In the genomic region with DNA sequence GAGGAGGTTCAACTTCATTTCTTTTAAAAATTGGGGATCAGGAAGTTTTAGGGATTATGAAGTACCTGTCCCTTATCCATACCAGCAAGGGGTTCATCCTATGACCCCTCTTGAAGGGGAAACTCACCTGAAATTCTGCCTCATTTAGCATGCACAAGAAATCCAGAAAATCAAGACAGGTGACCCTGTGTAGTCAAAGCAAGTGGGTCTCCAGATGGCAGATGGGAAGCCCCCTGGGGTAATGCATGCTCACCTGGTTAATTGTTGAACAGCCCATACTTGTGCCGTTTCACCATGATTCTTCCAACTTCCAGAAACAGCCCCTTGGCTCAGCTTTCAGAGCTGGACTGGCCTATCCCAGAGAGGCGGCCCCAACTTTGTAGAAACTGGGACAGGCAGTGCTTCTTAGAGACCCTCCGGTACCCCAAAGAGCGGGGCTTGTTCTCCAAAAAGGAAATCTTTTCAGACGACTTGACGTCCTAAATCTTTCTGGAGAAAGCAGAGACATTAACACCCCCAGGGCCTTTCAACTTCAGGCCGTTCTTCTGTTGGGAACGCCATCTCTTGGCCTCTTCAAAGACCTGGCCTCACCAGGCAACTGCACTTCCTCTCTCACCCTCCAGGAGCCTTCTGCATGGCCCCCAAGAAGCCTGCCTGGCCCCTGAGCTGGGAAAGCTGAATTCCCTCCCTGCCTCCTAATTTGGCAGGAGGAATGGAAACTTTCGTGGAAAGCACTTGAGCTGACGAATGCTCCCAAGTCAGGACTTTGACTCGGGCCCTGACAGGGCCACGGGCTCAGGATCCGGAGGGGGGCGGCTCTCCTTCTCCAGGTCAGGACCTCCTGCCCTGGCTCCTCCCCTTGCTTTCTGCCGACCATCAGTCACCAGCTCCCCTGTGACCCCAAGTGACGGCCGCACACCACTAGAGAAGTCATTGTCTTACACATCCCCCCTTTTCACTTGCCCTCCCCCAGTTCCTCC, we compare ENCODE assay signal across 16 cellular contexts.
DNase-seq lines count a peak whose midpoint lies in the region; ATAC-seq, FAIRE-seq and TF ChIP-seq lines count a peak whose summit lies in the region.
"Had no signal": no experiment of that assay in that cellular context is flagged by ENCODE, and none has a peak within 500 bp of the region (broad histone marks: within the 10 kb centered on the region; RNA-seq: fewer than 3 reads in every experiment).

No MANE protein-coding gene starts in this region.

- WGBS in gastroesophageal sphincter (ENCODE audit: low coverage in 1 of 2), 2 donors, result 32 to 54% methylated on average over 7 to 12 of the region's 17 CpGs
- 33 to 34% methylated on average over 17 of the region's 17 CpGs for WGBS in GM23248 (ENCODE audit: low coverage in 1 of 2, low lambda C conversion rate in 2 of 2, missing lambda C conversion rate in 2 of 2), 2 experiments

- H3K9me3 ChIP-seq in gastroesophageal sphincter (no peaks in the 10 kb centered on the region), gastrocnemius medialis (no peaks in the 10 kb centered on the region), GM23248 (ENCODE audit: low read depth) (no peaks in the 10 kb centered on the region)
- H3K9me3 ChIP-seq: adrenal gland had no signal

- H3K27me3 ChIP-seq in gastroesophageal sphincter (peaks cover 6% of the 10 kb centered on the region), gastrocnemius medialis (no peaks in the 10 kb centered on the region), GM23248 (replicated peaks; ENCODE audit: insufficient read depth) (peaks cover 27% of the 10 kb centered on the region)
- H3K27me3 ChIP-seq: adrenal gland had no signal

- no peak for TF ChIP-seq POLR2A in gastroesophageal sphincter (IDR thresholded peaks at IDR 0.05)
- no peak for TF ChIP-seq POLR2A in gastrocnemius medialis (IDR thresholded peaks at IDR 0.05)

- H3K36me3 ChIP-seq in gastroesophageal sphincter (no peaks in the 10 kb centered on the region), gastrocnemius medialis (no peaks in the 10 kb centered on the region), GM23248 (ENCODE audit: low read depth) (no peaks in the 10 kb centered on the region)
- H3K36me3 ChIP-seq: adrenal gland had no signal

- TF ChIP-seq CTCF in gastroesophageal sphincter (IDR thresholded peaks at IDR 0.05) (no peak), gastrocnemius medialis (IDR thresholded peaks at IDR 0.05 in 4 of 5, conservative IDR thresholded peaks at IDR 0.05 in 1 of 5) (peak in 4 of 5 experiments; percentile 26 to 43 (median 32))

- H3K4me3 ChIP-seq in gastroesophageal sphincter (no peak overlapping the region), gastrocnemius medialis (peak overlapping the region; percentile 57 to 68 (median 64)), GM23248 (no peak overlapping the region)
- H3K4me3 ChIP-seq: adrenal gland had no signal

- no peaks in the 10 kb centered on the region for H4K20me1 ChIP-seq in GM23248 (ENCODE audit: insufficient read depth)

- in situ Hi-C loops in gastrocnemius medialis (cut with MboI; ENCODE audit: low sequenced_read_pairs in 4 of 4) (no loop called here), GM23248 (cut with MboI) (no loop called here)

- H3K27ac ChIP-seq in gastroesophageal sphincter, result no peak overlapping the region
- peak overlapping the region; percentile 90 to 94 (median 90) for H3K27ac ChIP-seq in gastrocnemius medialis
- no peak overlapping the region for H3K27ac ChIP-seq in GM23248
- H3K27ac ChIP-seq: adrenal gland had no signal

- no peaks in the 10 kb centered on the region for H3K79me2 ChIP-seq in GM23248 (ENCODE audit: insufficient read depth)

- no peaks in the 10 kb centered on the region for H3F3A ChIP-seq in GM23248 (ENCODE audit: insufficient read depth)

- no peak for TF ChIP-seq EP300 in gastroesophageal sphincter (IDR thresholded peaks at IDR 0.05)

- intact Hi-C loops in gastrocnemius medialis (cut with DNase I; ENCODE audit: low total_unique reads), result loop anchor here (1.0 to 5.0 kb wide), 3 partner anchors 42 to 223 kb away; a partner anchor contains a TSS

- peak; percentile 28 for FAIRE-seq in HTR-8/SVneo (lab: Jason Lieb, UNC)
- FAIRE-seq: frontal cortex had no signal

- no peak overlapping the region for H3K4me2 ChIP-seq in GM23248 (ENCODE audit: unreplicated experiment)

- ATAC-seq in gastroesophageal sphincter (peak; percentile 19), gastrocnemius medialis (peak; percentile 46 to 47), HG02870 (IDR thresholded peaks at IDR 0.05; ENCODE audit: unreplicated experiment) (no peak)
- ATAC-seq: PC-3 had no signal

- no peaks in the 10 kb centered on the region for H3K9me2 ChIP-seq in GM23248 (ENCODE audit: insufficient read depth)

- H3K4me1 ChIP-seq in gastroesophageal sphincter, result peaks cover 0 to 9% (median 0%) of the 10 kb centered on the region in 3 donors
- H3K4me1 ChIP-seq in gastrocnemius medialis, result peaks cover 18 to 24% of the 10 kb centered on the region in 2 donors
- H3K4me1 ChIP-seq in GM23248 (ENCODE audit: insufficient read depth), result no peaks in the 10 kb centered on the region
- H3K4me1 ChIP-seq: adrenal gland had no signal

- H3K9ac ChIP-seq in GM23248, result no peak overlapping the region

- DNase-seq in HTR-8/SVneo (ENCODE audit: insufficient read length, low spot score) (no peak), islet precursor cell (peak; percentile 55), gastrocnemius medialis (peak in 1 of 2 donors; percentile 43), NCI-H2196 (lab: John Stamatoyannopoulos, UW; ENCODE audit: unreplicated experiment) (no peak), NCI-H187 (lab: John Stamatoyannopoulos, UW) (no peak), GM23248 (no peak)
- DNase-seq: activated CD4-positive, alpha-beta T cell treated with anti-CD3 and anti-CD28 coated beads, Interleukin-2, amount 50 U/mL, for 48 hours; adrenal gland; Calu3; MM.1S; NCI-H2029; NCI-H526; PC-3 had no signal

- no peak overlapping the region for H2AFZ ChIP-seq in GM23248

Comparison
In these comparisons a context has a peak if more than half of its experiments do, and no peak if none do; other contexts are left out.
1. H3K27ac ChIP-seq: peak in gastrocnemius medialis (4 of 4); none in gastroesophageal sphincter (0 of 4) and GM23248 (single experiment).
2. H3K4me3 ChIP-seq: peak in gastrocnemius medialis (4 of 4); none in gastroesophageal sphincter (0 of 2) and GM23248 (single experiment).
3. CTCF ChIP-seq: peak in gastrocnemius medialis (4 of 5); none in gastroesophageal sphincter (0 of 4).